ENCODE assay signal across 1 cellular context in genomic region chr10:119166564-119166963, GRCh38.
TF ChIP-seq lines count a peak whose summit lies in the region.

No MANE protein-coding gene starts in this region.

TF ChIP-seq in HepG2, 621 proteins besides CTCF, POLR2A, EP300 and RAD21:
- TF ChIP-seq ZC3H13 (CRISPR knock-in tag; IDR thresholded peaks at IDR 0.05) (no peak), SP4 (CRISPR knock-in tag; IDR thresholded peaks at IDR 0.05) (no peak), RBM22 (optimal IDR thresholded peaks at IDR 0.05; ENCODE audit: low read length) (peak; percentile 25), PAF1 (CRISPR knock-in tag; IDR thresholded peaks at IDR 0.05) (no peak)
